In the genomic region with DNA sequence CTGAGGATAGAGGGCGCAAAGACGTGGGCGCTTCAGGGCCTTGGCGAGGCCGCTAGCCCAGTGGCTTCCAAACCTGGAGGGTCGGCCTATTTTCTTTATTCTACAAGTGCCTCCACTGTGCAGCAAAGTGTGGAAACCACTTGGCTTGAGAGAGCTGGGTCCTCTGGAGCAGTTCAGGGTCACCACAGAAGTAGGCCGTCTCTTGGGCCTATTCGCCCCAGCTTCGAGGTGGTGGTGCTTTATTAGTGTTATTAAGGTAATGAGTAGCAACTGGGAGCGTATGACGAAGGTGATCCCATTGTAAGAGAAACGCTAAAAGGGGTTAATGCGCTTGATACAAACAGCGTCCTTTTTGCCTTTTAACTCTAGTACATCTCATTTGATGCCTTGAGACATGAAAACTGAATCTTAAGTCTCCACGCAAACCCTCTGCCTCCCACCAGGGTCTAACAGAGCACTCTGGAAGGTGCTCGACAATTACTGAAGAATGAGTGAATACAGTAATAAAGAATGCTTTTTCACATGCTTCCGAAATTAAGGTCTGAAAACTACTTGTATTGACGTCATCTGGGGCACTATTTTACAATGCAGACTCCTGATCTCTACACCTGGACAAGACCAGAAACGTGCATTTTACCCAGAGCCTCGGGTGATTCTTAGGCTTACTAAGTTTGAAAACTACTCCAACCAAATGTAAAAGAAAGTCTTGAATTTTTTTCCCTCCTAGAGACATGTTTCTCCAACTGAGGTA, we compare ENCODE assay signal across 8 cellular contexts. TPM values are rescaled to one million over a fixed set of nuclear protein-coding genes. Genes with fewer than 3 reads are reported as not detected.
DNase-seq lines count a peak whose midpoint lies in the region; ATAC-seq and TF ChIP-seq lines count a peak whose summit lies in the region.

No MANE protein-coding gene starts in this region.

- no peaks in the 10 kb centered on the region for H3K9me3 ChIP-seq in WERI-Rb-1 (ENCODE audit: severe bottlenecking)
- H3K9me3 ChIP-seq in heart right ventricle: no peaks in the 10 kb centered on the region
- H3K9me3 ChIP-seq in skeletal muscle tissue (ENCODE audit: control insufficient read depth in 3 of 3, low read length in 3 of 3): no peaks in the 10 kb centered on the region

- peaks cover 0 to 40% (median 12%) of the 10 kb centered on the region in 9 donors for H3K4me1 ChIP-seq in heart right ventricle
- H3K4me1 ChIP-seq in skeletal muscle tissue (ENCODE audit: control insufficient read depth in 3 of 3, insufficient read depth in 3 of 3, low read length in 3 of 3): peaks cover 5 to 8% (median 7%) of the 10 kb centered on the region in 3 donors

- peak overlapping the region; percentile 73 to 81 (median 78) for H3K9ac ChIP-seq in skeletal muscle tissue (ENCODE audit: low read depth in 1 of 3, low read length in 3 of 3)

- H3K4me3 ChIP-seq in WERI-Rb-1 (ENCODE audit: low read depth, low read length) (peak overlapping the region; percentile 86), heart right ventricle (peak overlapping the region; percentile 73 to 92 (median 86)), skeletal muscle tissue (ENCODE audit: low read length in 3 of 3) (peak overlapping the region; percentile 70 to 82 (median 78))

- intact Hi-C loops in heart right ventricle (cut with DNase I): loop anchor here in 1 of 10 donors (10.0 kb wide), 1 partner anchor 118 kb away; a partner anchor contains a TSS

- peak; percentile 53 for DNase-seq in GM10266 (ENCODE audit: extremely low spot score)
- no peak for DNase-seq in WERI-Rb-1
- DNase-seq in heart right ventricle: peak in 1 of 2 donors; percentile 11
- DNase-seq in COLO668 (lab: John Stamatoyannopoulos, UW; ENCODE audit: unreplicated experiment): no peak
- no peak for DNase-seq in KG1 (lab: John Stamatoyannopoulos, UW)

- no peak for TF ChIP-seq CTCF in GM10266 (IDR thresholded peaks at IDR 0.05; ENCODE audit: control insufficient read depth, insufficient read depth, low read depth, missing control alignments)
- peak; percentile 27; the same call in 1 of the 2 replicates for TF ChIP-seq CTCF in WERI-Rb-1 (IDR thresholded peaks at IDR 0.05; ENCODE audit: low read depth, low read length)
- TF ChIP-seq CTCF in heart right ventricle (IDR thresholded peaks at IDR 0.05): peak in 2 of 9 donors; percentile 2 to 28

- ATAC-seq in HG02798 (IDR thresholded peaks at IDR 0.05; ENCODE audit: poor library complexity, unreplicated experiment) (peak; percentile 26), heart right ventricle (peak in 7 of 8 donors; percentile 12 to 76 (median 37)), GM19397 (IDR thresholded peaks at IDR 0.05; ENCODE audit: unreplicated experiment) (no peak)

- H3K27ac ChIP-seq in WERI-Rb-1 (peak overlapping the region; percentile 85), heart right ventricle (peak overlapping the region; percentile 68 to 96 (median 87)), skeletal muscle tissue (ENCODE audit: low read depth, low read length) (peak overlapping the region; percentile 49)

- no peaks in the 10 kb centered on the region for H3K27me3 ChIP-seq in WERI-Rb-1 (ENCODE audit: insufficient read depth, low read depth, severe bottlenecking)
- H3K27me3 ChIP-seq in heart right ventricle: no peaks in the 10 kb centered on the region
- no peaks in the 10 kb centered on the region for H3K27me3 ChIP-seq in skeletal muscle tissue (ENCODE audit: control insufficient read depth in 3 of 3, insufficient read depth in 3 of 3, low read length in 3 of 3)

- WGBS in heart right ventricle, 2 donors: 50% methylated on average over 20 of the region's 20 CpGs

- H3K36me3 ChIP-seq in WERI-Rb-1 (no peaks in the 10 kb centered on the region), heart right ventricle (no peaks in the 10 kb centered on the region), skeletal muscle tissue (ENCODE audit: control insufficient read depth in 3 of 3, insufficient read depth in 3 of 3, low read length in 3 of 3) (no peaks in the 10 kb centered on the region)

RNA-seq across cellular contexts. Expression of a gene that starts 0.6 kb away (rescaled TPM):
- total RNA-seq in heart right ventricle (10 to 100 TPM in 3 of 10 donors, 1 to 10 TPM in 7; 5.2 to 13.5 (median 7.9) TPM), skeletal muscle tissue (6.8 TPM)
- polyA plus RNA-seq in heart right ventricle: 10 to 100 TPM in 1 of 2 donors, 1 to 10 TPM in 1; 1.7 to 23.7 TPM
